In genomic region chr17:4233668-4234258, GRCh38 we compare ENCODE assay signal across 16 cellular contexts. TPM values are rescaled to one million over a fixed set of nuclear protein-coding genes. Genes with fewer than 3 reads are reported as not detected.
DNase-seq lines count a peak whose midpoint lies in the region; ATAC-seq and TF ChIP-seq lines count a peak whose summit lies in the region.
"Had no signal": no experiment of that assay in that cellular context is flagged by ENCODE, and none has a peak within 500 bp of the region (broad histone marks: within the 10 kb centered on the region; RNA-seq: fewer than 3 reads in every experiment).

No MANE protein-coding gene starts in this region.

- peaks cover 7 to 53% (median 8%) of the 10 kb centered on the region in 3 experiments for H3K36me3 ChIP-seq in naive thymus-derived CD4-positive, alpha-beta T cell (ENCODE audit: control insufficient read depth in 2 of 3, insufficient read depth in 3 of 3, low read length in 3 of 3)
- peaks cover 4% of the 10 kb centered on the region for H3K36me3 ChIP-seq in thoracic aorta
- H3K36me3 ChIP-seq in trophoblast cell (ENCODE audit: control insufficient read depth in 1 of 2, insufficient read depth in 2 of 2, low read length in 2 of 2), result peaks cover 6 to 7% of the 10 kb centered on the region in 2 experiments

- CTCF ChIA-PET in naive thymus-derived CD4-positive, alpha-beta T cell (lab: Charles Lee), result interaction anchor here (1.4 kb wide), 1 partner anchor 17 kb away, joined by 5 read pairs; no protein-coding TSS in a partner anchor

- no peak overlapping the region for H4K91ac ChIP-seq in trophoblast cell (ENCODE audit: low read depth, low read length)

- WGBS in trophoblast cell (ENCODE audit: extremely low coverage, insufficient coverage, insufficient read length), result no CpG with 5 or more reads among the region's 7 CpGs

- H3K9me3 Mint-ChIP-seq in naive thymus-derived CD4-positive, alpha-beta T cell, result no peaks in the 10 kb centered on the region
- H3K9me3 Mint-ChIP-seq: activated T-helper 2 cell treated with anti-CD3 and anti-CD28 coated beads, Interferon-gamma antibody, Interleukin-2, Interleukin-4, amounts not matched to agents 10 μg/mL and 5 μg/mL and 100 μg/mL, durations not matched to agents 14 hours and 24 hours and 36 hours; natural killer cell had no signal

- H3K4me2 ChIP-seq in trophoblast cell (ENCODE audit: low read length), result no peak overlapping the region

- no peak overlapping the region for H3K4me3 Mint-ChIP-seq in naive thymus-derived CD4-positive, alpha-beta T cell
- H3K4me3 Mint-ChIP-seq: B cell, natural killer cell had no signal

- no peak overlapping the region for H4K12ac ChIP-seq in trophoblast cell (ENCODE audit: low read depth, low read length)

- H3K14ac ChIP-seq in trophoblast cell (ENCODE audit: low read length), result no peak overlapping the region

- H2BK5ac ChIP-seq in trophoblast cell (ENCODE audit: low read depth, low read length, poor library complexity), result no peak overlapping the region

- H3K9ac ChIP-seq in trophoblast cell (ENCODE audit: low read length), result no peak overlapping the region

- no peak overlapping the region for H4K8ac ChIP-seq in trophoblast cell (ENCODE audit: low read depth, low read length)

- H3K27me3 Mint-ChIP-seq in naive thymus-derived CD4-positive, alpha-beta T cell, result no peaks in the 10 kb centered on the region
- H3K27me3 Mint-ChIP-seq: B cell had no signal

- no peaks in the 10 kb centered on the region for H3K27me3 ChIP-seq in naive thymus-derived CD4-positive, alpha-beta T cell (ENCODE audit: control insufficient read depth in 2 of 2, insufficient read depth in 2 of 2, low read length in 2 of 2)
- H3K27me3 ChIP-seq in thoracic aorta (replicated peaks; ENCODE audit: insufficient read depth) (no peaks in the 10 kb centered on the region), trophoblast cell (ENCODE audit: insufficient read depth, low read length) (no peaks in the 10 kb centered on the region)
- H3K27me3 ChIP-seq: left lung had no signal

- no peak overlapping the region for H2BK12ac ChIP-seq in trophoblast cell (ENCODE audit: low read length)

- no peak overlapping the region for H3K4ac ChIP-seq in trophoblast cell (ENCODE audit: low read depth, low read length)

- no peak overlapping the region for H2BK120ac ChIP-seq in trophoblast cell (ENCODE audit: insufficient read depth, low read length, poor library complexity)

- POLR2A ChIA-PET in naive thymus-derived CD4-positive, alpha-beta T cell (lab: Charles Lee), result no interaction called here

- H3K4me1 Mint-ChIP-seq in naive thymus-derived CD4-positive, alpha-beta T cell, result peaks cover 10 to 19% (median 18%) of the 10 kb centered on the region in 7 donors
- H3K4me1 Mint-ChIP-seq: B cell had no signal

- peaks cover 3 to 23% (median 6%) of the 10 kb centered on the region in 5 donors for H3K36me3 Mint-ChIP-seq in naive thymus-derived CD4-positive, alpha-beta T cell

- DNase-seq in SK-MEL-5 (ENCODE audit: low read depth, low spot score) (peak; percentile 55), foreskin melanocyte (peak; percentile 53), thoracic aorta (ENCODE audit: low spot score) (no peak), NCI-H2227 treated with DMSO at 0.1 percent for 48 hours (lab: John Stamatoyannopoulos, UW) (no peak), trophoblast cell (no peak)
- no peak for DNase-seq in naive thymus-derived CD4-positive, alpha-beta T cell
- DNase-seq: foreskin fibroblast, GF-D8, left lung, natural killer cell, NCI-H1436 treated with DMSO at 0.1 percent for 48 hours, NCI-H226, retina had no signal

- no peak for ATAC-seq in naive thymus-derived CD4-positive, alpha-beta T cell
- ATAC-seq in thoracic aorta (ENCODE audit: insufficient number of reproducible peaks, low FRiP score, low read depth) (no peak), GM21825 (IDR thresholded peaks at IDR 0.05; ENCODE audit: unreplicated experiment) (no peak)
- ATAC-seq: left lung, natural killer cell had no signal

- in situ Hi-C loops in SK-MEL-5 (cut with HindIII; ENCODE audit: low pct_unique_long_range_greater_than_20kb, low sequenced_read_pairs), result no loop called here

- peaks cover 6 to 9% of the 10 kb centered on the region in 2 donors for H3K4me1 ChIP-seq in naive thymus-derived CD4-positive, alpha-beta T cell (ENCODE audit: control insufficient read depth in 2 of 2, insufficient read depth in 2 of 2, low read length in 2 of 2)
- H3K4me1 ChIP-seq in thoracic aorta (ENCODE audit: control insufficient read depth in 1 of 2, low read depth in 2 of 2), result peaks cover 38 to 76% of the 10 kb centered on the region in 2 donors
- H3K4me1 ChIP-seq in trophoblast cell (ENCODE audit: control insufficient read depth in 1 of 2, insufficient read depth in 2 of 2, low read length in 2 of 2), result peaks cover 11 to 18% of the 10 kb centered on the region in 2 experiments

- H3K23ac ChIP-seq in trophoblast cell (ENCODE audit: low read length), result no peak overlapping the region

- H3K27ac Mint-ChIP-seq in naive thymus-derived CD4-positive, alpha-beta T cell, result peak overlapping the region in 5 of 9 donors; percentile 4 to 67 (median 39)
- H3K27ac Mint-ChIP-seq: activated T-helper 2 cell treated with anti-CD3 and anti-CD28 coated beads, Interferon-gamma antibody, Interleukin-2, Interleukin-4, amounts not matched to agents 10 μg/mL and 5 μg/mL and 100 μg/mL, durations not matched to agents 14 hours and 24 hours and 36 hours; B cell; natural killer cell had no signal

- H2AK5ac ChIP-seq in trophoblast cell (ENCODE audit: low read length), result no peak overlapping the region

- no peak overlapping the region for H3K4me3 ChIP-seq in naive thymus-derived CD4-positive, alpha-beta T cell (ENCODE audit: low read length)
- H3K4me3 ChIP-seq in thoracic aorta (no peak overlapping the region), trophoblast cell (ENCODE audit: low read depth, low read length) (no peak overlapping the region)
- H3K4me3 ChIP-seq: left lung had no signal

- no peak overlapping the region for H3K18ac ChIP-seq in trophoblast cell (ENCODE audit: low read length)

- H3K79me1 ChIP-seq in trophoblast cell (ENCODE audit: low read length), result peaks cover 15% of the 10 kb centered on the region

- no peak for TF ChIP-seq CTCF in thoracic aorta (IDR thresholded peaks at IDR 0.05)

- H3K79me2 ChIP-seq in trophoblast cell (ENCODE audit: control insufficient read depth, insufficient read depth, low read length, poor library complexity), result no peaks in the 10 kb centered on the region

- H3K27ac ChIP-seq in naive thymus-derived CD4-positive, alpha-beta T cell (ENCODE audit: low read depth, low read length), result no peak overlapping the region
- H3K27ac ChIP-seq in thoracic aorta (peak overlapping the region; percentile 29 to 79), trophoblast cell (ENCODE audit: low read depth, low read length) (no peak overlapping the region)

- H3K9me3 ChIP-seq in naive thymus-derived CD4-positive, alpha-beta T cell (ENCODE audit: control insufficient read depth in 2 of 3, low read length in 3 of 3), result no peaks in the 10 kb centered on the region
- H3K9me3 ChIP-seq in thoracic aorta (no peaks in the 10 kb centered on the region), trophoblast cell (ENCODE audit: insufficient read depth, low read depth, low read length) (no peaks in the 10 kb centered on the region)
- H3K9me3 ChIP-seq: left lung had no signal

- H2AFZ ChIP-seq in trophoblast cell (ENCODE audit: insufficient read depth, low read length, poor library complexity), result no peak overlapping the region

- intact Hi-C loops in naive thymus-derived CD4-positive, alpha-beta T cell (cut with micrococcal nuclease), result no loop called here

RNA-seq across cellular contexts. Expression of gene ANKFY1, which starts 30.0 kb away (rescaled TPM):
- 19.1 and 24.4 TPM in 2 replicates for total RNA-seq in SK-MEL-5 (2014; rRNA removed; shearing (Covaris generic))
- polyA plus RNA-seq in SK-MEL-5 (2015; cell fraction: cytosol; rRNA removed), result 36.5 and 43.9 TPM in 2 replicates
- polyA plus RNA-seq in SK-MEL-5 (2015; cell fraction: nucleus; rRNA removed), result 99.9 and 141 TPM in 2 replicates
- total RNA-seq in naive thymus-derived CD4-positive, alpha-beta T cell, result 10 to 100 TPM; 52.4 to 84.5 (median 69.7) TPM
- polyA plus RNA-seq in naive thymus-derived CD4-positive, alpha-beta T cell, result 10 to 100 TPM; 11.7 to 19.7 TPM
- total RNA-seq in thoracic aorta, result 10 to 100 TPM; 36.8 to 40.4 TPM
- 20.7 and 20.8 TPM in 2 replicates for polyA plus RNA-seq in trophoblast cell (2013)

Comparison
In these comparisons a context has a peak if more than half of its experiments do, and no peak if none do; other contexts are left out.
1. DNase-seq: peak in SK-MEL-5 (single experiment) and foreskin melanocyte (single experiment); none in naive thymus-derived CD4-positive, alpha-beta T cell (0 of 9), thoracic aorta (single experiment), NCI-H2227 treated with DMSO at 0.1 percent for 48 hours (single experiment) and trophoblast cell (0 of 2).
2. H3K27ac ChIP-seq: peak in thoracic aorta (2 of 2); none in naive thymus-derived CD4-positive, alpha-beta T cell (single experiment) and trophoblast cell (single experiment).